8 cellular contexts compared by ENCODE assay signal in genomic region chr17:66426397-66427033, GRCh38.
A peak's percentile ranks its signal among the peaks of the same experiment; 100 is the strongest.
DNase-seq lines count a peak whose midpoint lies in the region; ATAC-seq and TF ChIP-seq lines count a peak whose summit lies in the region.

No MANE protein-coding gene starts in this region.

- no peaks in the 10 kb centered on the region for H3K9me3 Mint-ChIP-seq in chondrocyte (ENCODE audit: low read depth)

- H3K79me2 ChIP-seq in SK-N-SH (ENCODE audit: insufficient read depth) = peaks cover 100% of the 10 kb centered on the region

- H3K4me3 ChIP-seq in SK-N-SH (ENCODE audit: low read depth in 2 of 2, low read length in 1 of 2) = no peak overlapping the region

- peaks cover 0 to 17% of the 10 kb centered on the region in 2 experiments for H3K36me3 ChIP-seq in SK-N-SH (replicated peaks in 1 of 2; ENCODE audit: control insufficient read depth in 1 of 2, insufficient read depth in 2 of 2, low read length in 1 of 2)

- H3K4me3 Mint-ChIP-seq in chondrocyte (ENCODE audit: unreplicated experiment) = no peak overlapping the region

- no peak overlapping the region for H3K4me2 ChIP-seq in SK-N-SH

- H3K36me3 Mint-ChIP-seq in chondrocyte (ENCODE audit: low read depth) = peaks cover 2% of the 10 kb centered on the region

- H3F3A ChIP-seq in SK-N-SH (replicated peaks; ENCODE audit: insufficient read depth) = peaks cover 59% of the 10 kb centered on the region

- no peak overlapping the region for H2AFZ ChIP-seq in SK-N-SH (ENCODE audit: low read depth)

- 90% methylated on average over 6 of the region's 6 CpGs for WGBS in SK-N-SH (ENCODE audit: low lambda C conversion rate)

- peak; percentile 45 for TF ChIP-seq CTCF in SK-N-SH (IDR thresholded peaks at IDR 0.05)
- TF ChIP-seq CTCF in chondrocyte (IDR thresholded peaks at IDR 0.05) = peak; percentile 67

- no peaks in the 10 kb centered on the region for H3K27me3 Mint-ChIP-seq in chondrocyte (ENCODE audit: low read depth)

- H3K4me1 ChIP-seq in SK-N-SH (ENCODE audit: control insufficient read depth in 1 of 2, insufficient read depth in 2 of 2, low read depth in 1 of 2, low read length in 1 of 2) = peaks cover 17 to 47% of the 10 kb centered on the region in 2 experiments

- peaks cover 45% of the 10 kb centered on the region for H3K4me1 Mint-ChIP-seq in chondrocyte (ENCODE audit: low read depth)

- H3K9me2 ChIP-seq in SK-N-SH = no peaks in the 10 kb centered on the region

- H4K20me1 ChIP-seq in SK-N-SH (ENCODE audit: insufficient read depth) = peaks cover 16% of the 10 kb centered on the region; the same call in 1 of the 2 replicates

- no peak overlapping the region for H3K27ac ChIP-seq in SK-N-SH (ENCODE audit: low read depth in 2 of 2, low read length in 1 of 2)

- no peak for DNase-seq in SK-N-SH
- peak; percentile 21 for DNase-seq in SW480 (ENCODE audit: low spot score)
- no peak for DNase-seq in chondrocyte (ENCODE audit: low spot score)
- DNase-seq in stimulated activated CD4-positive, alpha-beta T cell treated with anti-CD3 and anti-CD28 coated beads, TNF-alpha, amount 100 ng/mL, for 1 hour (ENCODE audit: low read depth in 3 of 3, low spot score in 1 of 3) = peak in 2 of 3 donors; percentile 1 to 12
- no peak for DNase-seq in NCI-H345 treated with DMSO at 0.1 percent for 48 hours (lab: John Stamatoyannopoulos, UW; ENCODE audit: unreplicated experiment)
- DNase-seq in midbrain (lab: John Stamatoyannopoulos, UW) = no peak
- DNase-seq in cerebellum (ENCODE audit: low spot score) = no peak

- TF ChIP-seq EP300 in SK-N-SH (IDR thresholded peaks at IDR 0.05; ENCODE audit: borderline replicate concordance in 1 of 2, low read depth in 1 of 2, low read length in 1 of 2) = no peak

- no peak overlapping the region for H3K9ac ChIP-seq in SK-N-SH

- no peaks in the 10 kb centered on the region for H3K9me3 ChIP-seq in SK-N-SH

- ATAC-seq in SK-N-SH treated with all-trans-retinoic acid at 6 μM for 48 hours = no peak

- peak; percentile 44 for TF ChIP-seq RAD21 in SK-N-SH (IDR thresholded peaks at IDR 0.05; ENCODE audit: low read length)

- POLR2A ChIA-PET in SK-N-SH (lab: Yijun Ruan, JAX) = no interaction called here

- CTCF ChIA-PET in SK-N-SH (lab: Yijun Ruan, JAX) = interaction anchor here (0.7 to 1.6 kb wide), 5 partner anchors 10 to 120 kb away, joined by 3 read pairs; no protein-coding TSS in a partner anchor

- H3K27ac Mint-ChIP-seq in chondrocyte (ENCODE audit: unreplicated experiment) = no peak overlapping the region

- H3K27me3 ChIP-seq in SK-N-SH (ENCODE audit: insufficient read depth) = no peaks in the 10 kb centered on the region

TF ChIP-seq in SK-N-SH, 30 proteins besides CTCF, POLR2A, EP300 and RAD21:
- TF ChIP-seq SMC3 (IDR thresholded peaks at IDR 0.05; ENCODE audit: low read depth, low read length) (peak; percentile 26; the same call in 1 of the 2 replicates), IRF3 (IDR thresholded peaks at IDR 0.05; ENCODE audit: low read depth, low read length) (no peak)

TF ChIP-seq in SK-N-SH treated with all-trans-retinoic acid at 6 μM for 48 hours, 23 proteins besides CTCF, POLR2A, EP300 and RAD21:
- no peak for TF ChIP-seq SNAI2 (CRISPR knock-in tag; IDR thresholded peaks at IDR 0.05)
- TF ChIP-seq RARB (CRISPR knock-in tag; IDR thresholded peaks at IDR 0.05) = no peak
- no peak for TF ChIP-seq BACH2 (CRISPR knock-in tag; IDR thresholded peaks at IDR 0.05; ENCODE audit: borderline replicate concordance)
- no peak for TF ChIP-seq CSRNP3 (CRISPR knock-in tag; IDR thresholded peaks at IDR 0.05)
- TF ChIP-seq ZNF8 (CRISPR knock-in tag; IDR thresholded peaks at IDR 0.05) = no peak
- no peak for TF ChIP-seq CREB5 (CRISPR knock-in tag; IDR thresholded peaks at IDR 0.05; ENCODE audit: low read depth)
- TF ChIP-seq ARNTL (CRISPR knock-in tag; IDR thresholded peaks at IDR 0.05; ENCODE audit: borderline replicate concordance, low read depth) = no peak
- no peak for TF ChIP-seq ZFP3 (CRISPR knock-in tag; IDR thresholded peaks at IDR 0.05)
- no peak for TF ChIP-seq OSR1 (CRISPR knock-in tag; IDR thresholded peaks at IDR 0.05)
- no peak for TF ChIP-seq ESRRG (CRISPR knock-in tag; IDR thresholded peaks at IDR 0.05)
- TF ChIP-seq ZC3H10 (CRISPR knock-in tag; IDR thresholded peaks at IDR 0.05) = no peak
- TF ChIP-seq PATZ1 (CRISPR knock-in tag; IDR thresholded peaks at IDR 0.05; ENCODE audit: borderline replicate concordance) = no peak
- no peak for TF ChIP-seq PPARA (CRISPR knock-in tag; IDR thresholded peaks at IDR 0.05; ENCODE audit: borderline replicate concordance)
- no peak for TF ChIP-seq GLIS3 (CRISPR knock-in tag; IDR thresholded peaks at IDR 0.05)
- TF ChIP-seq CSDC2 (CRISPR knock-in tag; IDR thresholded peaks at IDR 0.05) = no peak
- TF ChIP-seq ZNF565 (CRISPR knock-in tag; conservative IDR thresholded peaks at IDR 0.05; ENCODE audit: low read depth) = no peak
- TF ChIP-seq TSHZ2 (CRISPR knock-in tag; IDR thresholded peaks at IDR 0.05) = no peak
- TF ChIP-seq TOX (CRISPR knock-in tag; IDR thresholded peaks at IDR 0.05; ENCODE audit: borderline replicate concordance) = no peak
- no peak for TF ChIP-seq ZFP30 (CRISPR knock-in tag; IDR thresholded peaks at IDR 0.05)
- TF ChIP-seq ZNF70 (CRISPR knock-in tag; IDR thresholded peaks at IDR 0.05) = no peak

Comparison
In these comparisons a context has a peak if more than half of its experiments do, and no peak if none do; other contexts are left out.
1. DNase-seq: peak in SW480 (single experiment) and stimulated activated CD4-positive, alpha-beta T cell treated with anti-CD3 and anti-CD28 coated beads, TNF-alpha, amount 100 ng/mL, for 1 hour (2 of 3); none in SK-N-SH (single experiment), chondrocyte (single experiment), NCI-H345 treated with DMSO at 0.1 percent for 48 hours (single experiment), midbrain (single experiment) and cerebellum (single experiment).